Comparison of ENCODE assay signal across 17 cellular contexts in genomic region chr1:178772952-178773351, GRCh38.
"Had no signal": no experiment of that assay in that cellular context is flagged by ENCODE, and none has a peak within 500 bp of the region (broad histone marks: within the 10 kb centered on the region; RNA-seq: fewer than 3 reads in every experiment).

No MANE protein-coding gene starts in this region.

- H3K9me3 ChIP-seq: colonic mucosa had no signal

- H3K4me3 ChIP-seq: colonic mucosa, esophagus muscularis mucosa, gastroesophageal sphincter, heart left ventricle, hepatocyte, left lung, lower lobe of right lung, mucosa of descending colon had no signal

- H3K4me2 ChIP-seq: hepatocyte had no signal

- H3K4me1 Mint-ChIP-seq: mesothelial cell of epicardium had no signal

- H3K27ac ChIP-seq: colonic mucosa, esophagus muscularis mucosa, foreskin keratinocyte, gastroesophageal sphincter, heart left ventricle, hepatocyte, left lung, lower lobe of right lung had no signal

- ATAC-seq: foreskin keratinocyte, gastroesophageal sphincter, heart left ventricle, left cardiac atrium, left lung, left ventricle myocardium superior, lower lobe of right lung, mucosa of descending colon had no signal

- H3K4me1 ChIP-seq: colonic mucosa, esophagus muscularis mucosa, foreskin keratinocyte, gastroesophageal sphincter, heart left ventricle, left lung, lower lobe of right lung had no signal

- H3K36me3 ChIP-seq: colonic mucosa, esophagus muscularis mucosa, gastroesophageal sphincter, heart left ventricle, left lung, lower lobe of right lung had no signal

- H3K27me3 ChIP-seq: colonic mucosa, esophagus muscularis mucosa, foreskin keratinocyte, gastroesophageal sphincter, heart left ventricle, hepatocyte, left lung had no signal

- H2AFZ ChIP-seq: hepatocyte had no signal

- H3K4me3 Mint-ChIP-seq: dendritic cell treated with granulocyte-macrophage colony-stimulating factor and Interleukin-4, amounts not matched to agents 40 ng/mL and 50 ng/mL, for 4 days; mesothelial cell of epicardium had no signal

- H3K27ac Mint-ChIP-seq: dendritic cell treated with granulocyte-macrophage colony-stimulating factor and Interleukin-4, amounts not matched to agents 40 ng/mL and 50 ng/mL, for 4 days; mesothelial cell of epicardium had no signal

- DNase-seq: colonic mucosa; cortex of kidney; effector CD8-positive, alpha-beta T cell; foreskin keratinocyte; heart left ventricle; left cardiac atrium; left lung; left ventricle myocardium superior; lower lobe of right lung; mesenchymal stem cell; mucosa of descending colon; naive B cell had no signal

- H3K27me3 Mint-ChIP-seq: dendritic cell treated with granulocyte-macrophage colony-stimulating factor and Interleukin-4, amounts not matched to agents 40 ng/mL and 50 ng/mL, for 4 days; naive B cell had no signal
